8 cellular contexts compared by ENCODE assay signal in the genomic region with DNA sequence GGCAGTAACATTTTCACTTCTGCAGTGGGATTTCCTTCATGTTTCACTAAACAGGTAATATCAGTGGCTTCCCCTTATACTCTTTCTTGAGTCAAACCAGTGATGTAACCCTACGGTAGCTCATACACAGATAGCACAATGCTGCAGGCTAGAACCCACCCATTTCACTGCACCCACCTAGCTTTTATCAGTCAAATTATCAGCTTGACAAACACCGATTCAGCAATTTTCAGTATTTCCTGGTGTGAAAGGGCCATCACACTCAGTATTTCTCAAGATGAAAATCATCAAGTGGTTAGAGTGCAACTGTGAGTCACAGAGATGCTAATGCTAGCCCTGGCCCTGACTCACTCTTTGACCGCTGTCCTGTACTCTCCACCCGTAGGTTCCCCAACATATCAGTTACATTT.
DNase-seq lines count a peak whose midpoint lies in the region; ATAC-seq and TF ChIP-seq lines count a peak whose summit lies in the region.

No MANE protein-coding gene starts in this region.

- no peak for TF ChIP-seq POLR2A in GM18505 (IDR thresholded peaks at IDR 0.05; ENCODE audit: borderline replicate concordance, extremely low read depth, insufficient read depth, insufficient read length)
- no peak for TF ChIP-seq POLR2A in testis (IDR thresholded peaks at IDR 0.05)

- no peaks in the 10 kb centered on the region for H3K9me3 ChIP-seq in testis
- H3K9me3 ChIP-seq in WERI-Rb-1 (ENCODE audit: severe bottlenecking) = peaks cover 3% of the 10 kb centered on the region

- 79 to 84% methylated on average over 4 of the region's 4 CpGs for WGBS in testis, 2 donors

- H3K36me3 ChIP-seq in testis (ENCODE audit: low read depth, missing control alignments) (no peaks in the 10 kb centered on the region), WERI-Rb-1 (no peaks in the 10 kb centered on the region)

- no peaks in the 10 kb centered on the region for H3K4me1 ChIP-seq in testis

- intact Hi-C loops in testis (cut with DNase I; ENCODE audit: low total_unique reads) = no loop called here

- no peak overlapping the region for H3K27ac ChIP-seq in testis
- no peak overlapping the region for H3K27ac ChIP-seq in WERI-Rb-1

- DNase-seq in HFFc6 (peak; percentile 72), NOMO-1 treated with dmso at 0.1 percent for 144 hours (lab: John Stamatoyannopoulos, UW; ENCODE audit: unreplicated experiment) (peak; percentile 87), epithelial cell of esophagus (ENCODE audit: low read depth) (peak; percentile 87), NCI-H748 (lab: John Stamatoyannopoulos, UW; ENCODE audit: unreplicated experiment) (no peak), testis (no peak), WERI-Rb-1 (no peak)

- H3K27ac Mint-ChIP-seq in HFFc6 = peak overlapping the region; percentile 31; the same call in 1 of the 2 replicates
- H3K27ac Mint-ChIP-seq in stimulated activated memory B cell treated with anti-CD40 and anti-IgM and Interleukin-4, amounts not matched to agents 10 μg/mL and 1 μg/mL and 100 μg/mL, for 72 hours = peak overlapping the region; percentile 38

- peak; percentile 59 for ATAC-seq in GM18505 (IDR thresholded peaks at IDR 0.05; ENCODE audit: unreplicated experiment)
- peak; percentile 86 for ATAC-seq in stimulated activated memory B cell treated with anti-CD40 and anti-IgM and Interleukin-4, amounts not matched to agents 10 μg/mL and 1 μg/mL and 100 μg/mL, for 72 hours

- H3K27me3 Mint-ChIP-seq in HFFc6 (ENCODE audit: insufficient read depth) = peaks cover 9% of the 10 kb centered on the region
- H3K27me3 Mint-ChIP-seq in stimulated activated memory B cell treated with anti-CD40 and anti-IgM and Interleukin-4, amounts not matched to agents 10 μg/mL and 1 μg/mL and 100 μg/mL, for 72 hours = no peaks in the 10 kb centered on the region

- no peak overlapping the region for H3K4me3 ChIP-seq in epithelial cell of esophagus (ENCODE audit: low read length)
- no peak overlapping the region for H3K4me3 ChIP-seq in testis
- no peak overlapping the region for H3K4me3 ChIP-seq in WERI-Rb-1 (ENCODE audit: low read depth, low read length)

- H3K27me3 ChIP-seq in testis (no peaks in the 10 kb centered on the region), WERI-Rb-1 (ENCODE audit: insufficient read depth, low read depth, severe bottlenecking) (no peaks in the 10 kb centered on the region)

- TF ChIP-seq CTCF in HFFc6 (IDR thresholded peaks at IDR 0.05) (no peak), epithelial cell of esophagus (IDR thresholded peaks at IDR 0.05; ENCODE audit: insufficient read depth, low read depth, low read length, missing control alignments) (no peak), testis (IDR thresholded peaks at IDR 0.05) (no peak), WERI-Rb-1 (IDR thresholded peaks at IDR 0.05; ENCODE audit: low read depth, low read length) (no peak)

- H3K4me3 Mint-ChIP-seq in HFFc6 = no peak overlapping the region
- no peak overlapping the region for H3K4me3 Mint-ChIP-seq in stimulated activated memory B cell treated with anti-CD40 and anti-IgM and Interleukin-4, amounts not matched to agents 10 μg/mL and 1 μg/mL and 100 μg/mL, for 72 hours

- no peaks in the 10 kb centered on the region for H3K9me3 Mint-ChIP-seq in HFFc6
- no peaks in the 10 kb centered on the region for H3K9me3 Mint-ChIP-seq in stimulated activated memory B cell treated with anti-CD40 and anti-IgM and Interleukin-4, amounts not matched to agents 10 μg/mL and 1 μg/mL and 100 μg/mL, for 72 hours

- H3K4me1 Mint-ChIP-seq in HFFc6 (ENCODE audit: low read depth) = peaks cover 15% of the 10 kb centered on the region
- peaks cover 39% of the 10 kb centered on the region for H3K4me1 Mint-ChIP-seq in stimulated activated memory B cell treated with anti-CD40 and anti-IgM and Interleukin-4, amounts not matched to agents 10 μg/mL and 1 μg/mL and 100 μg/mL, for 72 hours

- H3K36me3 Mint-ChIP-seq in HFFc6 (ENCODE audit: low read depth) = no peaks in the 10 kb centered on the region
- H3K36me3 Mint-ChIP-seq in stimulated activated memory B cell treated with anti-CD40 and anti-IgM and Interleukin-4, amounts not matched to agents 10 μg/mL and 1 μg/mL and 100 μg/mL, for 72 hours = no peaks in the 10 kb centered on the region

Comparison
In these comparisons a context has a peak if more than half of its experiments do, and no peak if none do; other contexts are left out.
1. DNase-seq: peak in HFFc6 (single experiment), NOMO-1 treated with dmso at 0.1 percent for 144 hours (single experiment) and epithelial cell of esophagus (single experiment); none in NCI-H748 (single experiment), testis (single experiment) and WERI-Rb-1 (single experiment).